1 cellular context compared by ENCODE assay signal in genomic region chr3:189771842-189772494, GRCh38.
TF ChIP-seq lines count a peak whose summit lies in the region.

No MANE protein-coding gene starts in this region.

TF ChIP-seq in endothelial cell of umbilical vein, 7 proteins besides CTCF, POLR2A, EP300 and RAD21 (continued from another document):
- no peak for TF ChIP-seq POLR2AphosphoS5 (IDR thresholded peaks at IDR 0.05; ENCODE audit: insufficient read depth, low read depth, low read length)
- no peak for TF ChIP-seq MAX (IDR thresholded peaks at IDR 0.05; ENCODE audit: insufficient read depth, insufficient read length)
- TF ChIP-seq GATA2 (IDR thresholded peaks at IDR 0.05; ENCODE audit: insufficient read depth, insufficient read length, low read depth, low read length) = no peak
